In the genomic region with DNA sequence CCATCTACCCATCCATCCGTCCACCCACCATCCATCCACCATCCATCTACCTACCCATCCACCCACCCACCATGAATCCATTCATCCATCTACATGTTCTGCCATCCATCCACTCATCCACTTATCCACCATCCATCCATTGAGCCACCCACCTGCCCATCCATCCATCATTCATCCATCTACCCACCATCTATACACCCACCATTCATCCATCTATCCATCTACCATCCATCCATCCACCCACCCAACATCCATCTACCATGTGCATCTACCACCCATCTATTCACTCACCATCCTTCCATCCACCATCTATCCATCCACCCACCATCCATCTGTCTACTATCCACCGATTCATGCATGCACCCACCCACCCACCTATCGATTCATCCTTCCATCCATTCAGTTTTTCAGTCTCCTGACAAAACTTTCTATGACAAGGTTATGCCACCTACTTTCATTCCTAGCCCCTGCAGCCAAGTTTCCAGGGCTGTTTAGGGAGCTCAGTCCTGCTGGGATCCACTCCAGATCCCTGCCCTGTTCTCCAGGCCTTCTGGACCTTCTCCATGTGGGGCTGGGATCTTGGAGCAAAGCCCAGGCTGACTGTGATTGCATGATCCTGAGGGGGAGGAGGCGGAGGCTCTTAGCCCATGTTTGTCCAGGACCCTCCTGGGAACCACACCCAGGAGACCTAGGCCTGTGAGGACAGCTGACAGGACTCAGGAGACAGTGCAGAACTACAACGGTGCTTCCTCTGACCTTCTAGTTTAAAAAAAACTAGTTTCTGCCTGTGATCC, we compare ENCODE assay signal across 11 cellular contexts. TPM values are rescaled to one million over a fixed set of nuclear protein-coding genes. Genes with fewer than 3 reads are reported as not detected.
DNase-seq lines count a peak whose midpoint lies in the region; ATAC-seq, FAIRE-seq and TF ChIP-seq lines count a peak whose summit lies in the region.
"Had no signal": no experiment of that assay in that cellular context is flagged by ENCODE, and none has a peak within 500 bp of the region (broad histone marks: within the 10 kb centered on the region; RNA-seq: fewer than 3 reads in every experiment).

No MANE protein-coding gene starts in this region.

- TF ChIP-seq EP300 in K562 (IDR thresholded peaks at IDR 0.05; ENCODE audit: low read length), result no peak

- H3K4me3 ChIP-seq in K562, result no peak overlapping the region
- H3K4me3 ChIP-seq in right atrium auricular region, result no peak overlapping the region
- H3K4me3 ChIP-seq: BLaER1 treated with 17β-estradiol and CSF1 and Interleukin-3, amounts not matched to agents 10 nM and 100 nM had no signal

- H3K27me3 Mint-ChIP-seq in stimulated activated memory B cell treated with anti-CD40 and anti-IgM and Interleukin-4, amounts not matched to agents 10 μg/mL and 1 μg/mL and 100 μg/mL, for 72 hours, result peaks cover 24% of the 10 kb centered on the region

- TF ChIP-seq CTCF in K562 (IDR thresholded peaks at IDR 0.05 in 2 of 3, conservative IDR thresholded peaks at IDR 0.05 in 1 of 3; ENCODE audit: insufficient read depth in 2 of 3, low read depth in 1 of 3, low read length in 3 of 3) (no peak), right atrium auricular region (IDR thresholded peaks at IDR 0.05) (no peak)

- no peak overlapping the region for H3K9ac ChIP-seq in K562 (ENCODE audit: insufficient read depth in 1 of 2, low read depth in 2 of 2, low read length in 2 of 2)
- H3K9ac ChIP-seq: BLaER1 treated with 17β-estradiol and CSF1 and Interleukin-3, amounts not matched to agents 10 nM and 100 nM had no signal

- H3K4me1 ChIP-seq in K562 (replicated peaks in 1 of 2; ENCODE audit: control insufficient read depth in 2 of 2, insufficient read depth in 2 of 2, low read length in 2 of 2) (no peaks in the 10 kb centered on the region; a peak in 1 of 5 replicates), right atrium auricular region (peaks cover 0 to 12% of the 10 kb centered on the region in 2 donors)

- H3K36me3 Mint-ChIP-seq in stimulated activated memory B cell treated with anti-CD40 and anti-IgM and Interleukin-4, amounts not matched to agents 10 μg/mL and 1 μg/mL and 100 μg/mL, for 72 hours, result no peaks in the 10 kb centered on the region

- no peaks in the 10 kb centered on the region for H4K20me1 ChIP-seq in K562 (replicated peaks; ENCODE audit: control insufficient read depth, insufficient read depth, low read length)
- H4K20me1 ChIP-seq: BLaER1 treated with 17β-estradiol and CSF1 and Interleukin-3, amounts not matched to agents 10 nM and 100 nM had no signal

- no peak overlapping the region for H3K27ac Mint-ChIP-seq in stimulated activated memory B cell treated with anti-CD40 and anti-IgM and Interleukin-4, amounts not matched to agents 10 μg/mL and 1 μg/mL and 100 μg/mL, for 72 hours

- CTCF ChIA-PET in K562 (lab: Yijun Ruan, JAX; ENCODE audit: low intra/inter-chr PET ratio), result no interaction called here

- DNase-seq in GM03348 (ENCODE audit: low spot score) (peak; percentile 28), K562 (ENCODE audit: extremely low read depth in 1 of 4, low spot score in 3 of 4) (no peak), right atrium auricular region (ENCODE audit: low spot score) (peak; percentile 65), posterior vena cava (ENCODE audit: low spot score) (peak; percentile 91)
- DNase-seq in activated CD4-positive, alpha-beta T cell treated with anti-CD3 and anti-CD28 coated beads, Interleukin-2, amount 50 U/mL, for 48 hours, result no peak
- DNase-seq in stimulated activated naive CD8-positive, alpha-beta T cell treated with anti-CD3 and anti-CD28 coated beads, Interleukin-15, Interleukin-2, amounts not matched to agents 100 U/mL and 50 U/mL, for 24 hours, result no peak

- in situ Hi-C loops in K562 (cut with MboI), result no loop called here

- H3K27me3 ChIP-seq in K562 (ENCODE audit: control insufficient read depth in 2 of 2, insufficient read depth in 2 of 2, low read length in 2 of 2) (peaks cover 28 to 57% of the 10 kb centered on the region in 2 experiments), right atrium auricular region (no peaks in the 10 kb centered on the region)
- H3K27me3 ChIP-seq: BLaER1 treated with 17β-estradiol and CSF1 and Interleukin-3, amounts not matched to agents 10 nM and 100 nM; neutrophil had no signal

- no peak overlapping the region for H3K4me3 Mint-ChIP-seq in stimulated activated memory B cell treated with anti-CD40 and anti-IgM and Interleukin-4, amounts not matched to agents 10 μg/mL and 1 μg/mL and 100 μg/mL, for 72 hours

- WGBS in K562 (ENCODE audit: insufficient coverage, low coverage, missing lambda C conversion rate), result 2% methylated on average over 5 of the region's 5 CpGs

- no peak for TF ChIP-seq POLR2A in K562 (conservative IDR thresholded peaks at IDR 0.05)

- H3K79me2 ChIP-seq in K562 (ENCODE audit: control insufficient read depth, insufficient read depth, low read length), result no peaks in the 10 kb centered on the region

- intact Hi-C loops in K562 (cut with micrococcal nuclease), result no loop called here
- intact Hi-C loops in posterior vena cava (cut with DNase I), result no loop called here

- FAIRE-seq in K562 (lab: Jason Lieb, UNC), result no peak

- no peaks in the 10 kb centered on the region; the same call in 1 of the 2 replicates for H3K9me3 ChIP-seq in K562 (replicated peaks; ENCODE audit: control insufficient read depth, insufficient read depth, low read depth, low read length)
- H3K9me3 ChIP-seq in right atrium auricular region, result no peaks in the 10 kb centered on the region
- H3K9me3 ChIP-seq: neutrophil had no signal

- no peaks in the 10 kb centered on the region for H3K4me1 Mint-ChIP-seq in stimulated activated memory B cell treated with anti-CD40 and anti-IgM and Interleukin-4, amounts not matched to agents 10 μg/mL and 1 μg/mL and 100 μg/mL, for 72 hours

- no peak for TF ChIP-seq RAD21 in K562 (CRISPR knock-in tag; conservative IDR thresholded peaks at IDR 0.05 in 1 of 2, IDR thresholded peaks at IDR 0.05 in 1 of 2)

- H2AFZ ChIP-seq in K562 (ENCODE audit: low read depth, low read length), result no peak overlapping the region

- no TSS peak for BruUV-seq in K562 (replicated peaks; lab: Mats Ljungman, UMichigan)

- H3K36me3 ChIP-seq in K562 (ENCODE audit: control insufficient read depth, insufficient read depth, low read length) (no peaks in the 10 kb centered on the region), right atrium auricular region (no peaks in the 10 kb centered on the region)
- H3K36me3 ChIP-seq: BLaER1 treated with 17β-estradiol and CSF1 and Interleukin-3, amounts not matched to agents 10 nM and 100 nM; neutrophil had no signal

- ATAC-seq in K562 (no peak), HG02885 (IDR thresholded peaks at IDR 0.05; ENCODE audit: poor library complexity, unreplicated experiment) (no peak)
- no peak for ATAC-seq in stimulated activated naive CD8-positive, alpha-beta T cell treated with anti-CD3 and anti-CD28 coated beads, Interleukin-15, Interleukin-2, amounts not matched to agents 100 U/mL and 50 U/mL, for 24 hours
- ATAC-seq in stimulated activated memory B cell treated with anti-CD40 and anti-IgM and Interleukin-4, amounts not matched to agents 10 μg/mL and 1 μg/mL and 100 μg/mL, for 72 hours, result no peak

- no peaks in the 10 kb centered on the region for H3K9me1 ChIP-seq in K562 (ENCODE audit: control insufficient read depth, insufficient read depth, low read length)

- peaks cover 12% of the 10 kb centered on the region for H3K9me3 Mint-ChIP-seq in stimulated activated memory B cell treated with anti-CD40 and anti-IgM and Interleukin-4, amounts not matched to agents 10 μg/mL and 1 μg/mL and 100 μg/mL, for 72 hours

- POLR2A ChIA-PET in K562 (lab: Yijun Ruan, JAX), result no interaction called here

- H3K4me2 ChIP-seq in K562 (ENCODE audit: insufficient read depth, low read length), result no peak overlapping the region

- no peak overlapping the region for H3K27ac ChIP-seq in K562 (ENCODE audit: extremely low read depth, low read depth, low read length)
- peak overlapping the region in 1 of 2 donors; percentile 40 for H3K27ac ChIP-seq in right atrium auricular region
- H3K27ac ChIP-seq: BLaER1 treated with 17β-estradiol and CSF1 and Interleukin-3, amounts not matched to agents 10 nM and 100 nM; neutrophil had no signal

RNA-seq across cellular contexts. Expression of a gene that starts 27.4 kb away (rescaled TPM):
- total RNA-seq in K562 (2011; cell fraction: chromatin; rRNA removed; ENCODE audit: low replicate concordance), result not detected in 2 replicates
- not detected in 2 replicates for total RNA-seq in K562 (2011; cell fraction: nucleolus; rRNA removed)
- not detected in 2 replicates for total RNA-seq in K562 (2011; cell fraction: nucleoplasm; rRNA removed)
- not detected in 2 replicates for total RNA-seq in K562 (2014; rRNA removed)
- total RNA-seq in K562 (2014; rRNA removed; fragmentation: Illumina TruSeq; extraction: Trizol), result not detected in 2 replicates
- not detected in 2 replicates for total RNA-seq in K562 (2015; rRNA removed; fragmentation: Illumina TruSeq; extraction: Trizol)
- total RNA-seq in K562 (2021), result not detected in 2 replicates
- not detected in 2 replicates for polyA plus RNA-seq in K562 (2011; rRNA removed)
- polyA plus RNA-seq in K562 (2011; cell fraction: cytosol; rRNA removed), result not detected in 2 replicates
- polyA plus RNA-seq in K562 (2011; cell fraction: nucleus; rRNA removed), result not detected in 2 replicates
- polyA plus RNA-seq in K562 (2012), result not detected in 2 replicates
- polyA plus RNA-seq in K562 (2014; fragmentation: Illumina TruSeq; extraction: Trizol), result not detected in 2 replicates
- not detected for polyA plus RNA-seq in K562 (2014; fragmentation: Nextera tagmentation; extraction: Ambion mirVana)
- polyA plus RNA-seq in K562 (2014; rRNA removed), result not detected in 2 replicates
- not detected in 2 replicates for polyA minus RNA-seq in K562 (2011; rRNA and poly(A)+ RNA removed)
- not detected in 2 replicates for polyA minus RNA-seq in K562 (2011; cell fraction: cytosol; rRNA and poly(A)+ RNA removed)
- polyA minus RNA-seq in K562 (2011; cell fraction: nucleus; rRNA and poly(A)+ RNA removed), result not detected in 2 replicates
- total RNA-seq in right atrium auricular region, result not detected
- total RNA-seq in posterior vena cava, result not detected
- total RNA-seq: NCI-H460 had no signal

RNA-seq across cellular contexts. Expression of a gene that starts 48.9 kb away (rescaled TPM):
- 14.1 and 27.3 TPM in 2 replicates for total RNA-seq in K562 (2011; cell fraction: chromatin; rRNA removed; ENCODE audit: low replicate concordance)
- 7.5 and 10.0 TPM in 2 replicates for total RNA-seq in K562 (2011; cell fraction: nucleolus; rRNA removed)
- 14.9 and 22.9 TPM in 2 replicates for total RNA-seq in K562 (2011; cell fraction: nucleoplasm; rRNA removed)
- total RNA-seq in K562 (2014; rRNA removed), result 5.2 and 6.4 TPM in 2 replicates
- 10.8 and 13.0 TPM in 2 replicates for total RNA-seq in K562 (2014; rRNA removed; fragmentation: Illumina TruSeq; extraction: Trizol)
- total RNA-seq in K562 (2015; rRNA removed; fragmentation: Illumina TruSeq; extraction: Trizol), result 9.7 and 10.3 TPM in 2 replicates
- total RNA-seq in K562 (2021), result 14.2 and 15.1 TPM in 2 replicates
- 6.2 and 6.8 TPM in 2 replicates for polyA plus RNA-seq in K562 (2011; rRNA removed)
- polyA plus RNA-seq in K562 (2011; cell fraction: cytosol; rRNA removed), result 2.5 and 4.0 TPM in 2 replicates
- 5.1 and 6.8 TPM in 2 replicates for polyA plus RNA-seq in K562 (2011; cell fraction: nucleus; rRNA removed)
- polyA plus RNA-seq in K562 (2012), result 1.7 and 2.0 TPM in 2 replicates
- 2.3 and 2.5 TPM in 2 replicates for polyA plus RNA-seq in K562 (2014; fragmentation: Illumina TruSeq; extraction: Trizol)
- polyA plus RNA-seq in K562 (2014; fragmentation: Nextera tagmentation; extraction: Ambion mirVana), result 1 to 10 TPM in 1 of 2 experiments, under 1 TPM in 1; 0.83 to 2.1 TPM
- polyA plus RNA-seq in K562 (2014; rRNA removed), result 3.3 and 3.5 TPM in 2 replicates
- polyA minus RNA-seq in K562 (2011; rRNA and poly(A)+ RNA removed), result 33.1 and 33.6 TPM in 2 replicates
- polyA minus RNA-seq in K562 (2011; cell fraction: cytosol; rRNA and poly(A)+ RNA removed), result 12.4 and 18.1 TPM in 2 replicates
- polyA minus RNA-seq in K562 (2011; cell fraction: nucleus; rRNA and poly(A)+ RNA removed), result 8.2 and 16.6 TPM in 2 replicates
- 10 to 100 TPM in 1 of 2 donors, 1 to 10 TPM in 1; 8.8 to 10.7 TPM for total RNA-seq in right atrium auricular region
- total RNA-seq in posterior vena cava, result 10 to 100 TPM in 1 of 2 donors, 1 to 10 TPM in 1; 7.8 to 12.4 TPM

Comparison
In these comparisons a context has a peak if more than half of its experiments do, and no peak if none do; other contexts are left out.
1. DNase-seq: peak in GM03348 (single experiment), right atrium auricular region (single experiment) and posterior vena cava (single experiment); none in K562 (0 of 4), activated CD4-positive, alpha-beta T cell treated with anti-CD3 and anti-CD28 coated beads, Interleukin-2, amount 50 U/mL, for 48 hours (0 of 2) and stimulated activated naive CD8-positive, alpha-beta T cell treated with anti-CD3 and anti-CD28 coated beads, Interleukin-15, Interleukin-2, amounts not matched to agents 100 U/mL and 50 U/mL, for 24 hours (single experiment).